Comparison of ENCODE assay signal across 1 cellular context in genomic region chr5:147290261-147290660, GRCh38.
TF ChIP-seq lines count a peak whose summit lies in the region.

No MANE protein-coding gene starts in this region.

TF ChIP-seq in H1, 55 proteins besides CTCF, POLR2A, EP300 and RAD21 (continued from another document):
- peak; percentile 31 for TF ChIP-seq CHD7 (IDR thresholded peaks at IDR 0.05; ENCODE audit: insufficient replicate concordance, low read length)
TF ChIP-seq in H1: peak in this region for 2.
